In the genomic region with DNA sequence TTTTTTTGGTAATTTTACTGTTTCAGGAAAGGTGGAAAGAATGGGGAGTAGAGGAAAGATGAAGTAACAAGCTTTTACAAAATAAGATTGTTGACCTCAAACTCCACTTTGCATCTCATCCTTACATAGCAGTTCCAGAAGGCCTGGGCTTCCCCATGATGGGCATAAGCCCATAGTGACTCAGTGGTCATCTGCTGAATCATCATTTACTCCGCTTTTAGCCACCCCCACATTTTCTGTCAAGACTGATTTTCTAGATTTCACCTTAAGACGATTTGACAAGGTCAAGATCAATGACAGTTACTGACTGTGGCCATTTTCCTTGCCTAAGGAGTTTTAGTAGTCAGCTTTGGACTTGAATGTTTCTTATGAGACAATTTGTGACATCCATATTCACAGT, we compare ENCODE assay signal across 25 cellular contexts.
"Had no signal": no experiment of that assay in that cellular context is flagged by ENCODE, and none has a peak within 500 bp of the region (broad histone marks: within the 10 kb centered on the region; RNA-seq: fewer than 3 reads in every experiment).

No MANE protein-coding gene starts in this region.

- H3K27ac ChIP-seq: ascending aorta, body of pancreas had no signal

- H3K27me3 ChIP-seq: ascending aorta, body of pancreas, MG63 had no signal

- ATAC-seq: activated CD8-positive, alpha-beta memory T cell treated with anti-CD3 and anti-CD28 coated beads, Interleukin-2, amount 10 ng/mL, durations not matched to agents 7 days and 5 days; body of pancreas; PC-3; T-helper 17 cell had no signal

- H3K4me3 ChIP-seq: ascending aorta, body of pancreas, MG63 had no signal

- DNase-seq: activated B cell treated with CpG ODN at 0.5 μM for 24 hours; activated CD4-positive, alpha-beta T cell treated with anti-CD3 and anti-CD28 coated beads for 1 hour; activated CD4-positive, alpha-beta T cell treated with anti-CD3 and anti-CD28 coated beads, Interleukin-2, amount 10 ng/mL, durations not matched to agents 24 days and 14 days; activated CD4-positive, alpha-beta T cell treated with anti-CD3 and anti-CD28 coated beads, Interleukin-2, amount 50 U/mL, for 48 hours; activated CD8-positive, alpha-beta memory T cell treated with anti-CD3 and anti-CD28 coated beads, Interleukin-2, amount 10 ng/mL, durations not matched to agents 7 days and 5 days; activated effector memory CD4-positive, alpha-beta T cell treated with Interleukin-2 at 50 U/mL for 16 hours; activated naive CD4-positive, alpha-beta T cell; activated T-cell treated with anti-CD3 and anti-CD28 coated beads, Interleukin-2, amount 50 U/mL, for 24 hours; amniotic stem cell; body of pancreas; central memory CD4-positive, alpha-beta T cell; MG63; MV-4-11; NCI-H1092 treated with DMSO at 0.1 percent for 48 hours; NCI-H1417 treated with DMSO at 0.1 percent for 48 hours; NCI-H1694; NCI-H2029; NCI-H446; NCI-H524; PC-3; SIG-M5; T-helper 17 cell; T-helper 9 cell had no signal

- H3K36me3 ChIP-seq: MG63 had no signal

- FAIRE-seq: bronchial epithelial cell had no signal

- H3K9me3 ChIP-seq: ascending aorta, body of pancreas, MG63 had no signal
